In genomic region chr3:179398574-179399249, GRCh38 we compare ENCODE assay signal across 25 cellular contexts. TPM values are rescaled to one million over a fixed set of nuclear protein-coding genes. Genes with fewer than 3 reads are reported as not detected.
DNase-seq lines count a peak whose midpoint lies in the region; ATAC-seq, FAIRE-seq and TF ChIP-seq lines count a peak whose summit lies in the region.
"Had no signal": no experiment of that assay in that cellular context is flagged by ENCODE, and none has a peak within 500 bp of the region (broad histone marks: within the 10 kb centered on the region; RNA-seq: fewer than 3 reads in every experiment).

No MANE protein-coding gene starts in this region.

- TF ChIP-seq EP300 in SK-N-SH (IDR thresholded peaks at IDR 0.05; ENCODE audit: borderline replicate concordance in 1 of 2, low read depth in 1 of 2, low read length in 1 of 2) = no peak

- WGBS in SK-N-SH (ENCODE audit: low lambda C conversion rate) = 90% methylated on average over 3 of the region's 3 CpGs

- TF ChIP-seq CTCF in SK-N-SH (IDR thresholded peaks at IDR 0.05) (no peak), BE2C (IDR thresholded peaks at IDR 0.05; ENCODE audit: low read depth, low read length) (no peak)

- peak overlapping the region in 1 of 2 experiments; percentile 82; a peak in 2 of 4 replicates for H3K27ac ChIP-seq in SK-N-SH (ENCODE audit: low read depth in 2 of 2, low read length in 1 of 2)
- H3K27ac ChIP-seq: BLaER1, neural progenitor cell, sigmoid colon, SJCRH30, uterus, VCaP had no signal

- H3K9me3 ChIP-seq in SK-N-SH = no peaks in the 10 kb centered on the region
- no peaks in the 10 kb centered on the region for H3K9me3 ChIP-seq in BE2C
- H3K9me3 ChIP-seq: BLaER1, HAP-1, sigmoid colon, SJCRH30, uterus had no signal

- POLR2A ChIA-PET in SK-N-SH (lab: Yijun Ruan, JAX) = no interaction called here

- peaks cover 15% of the 10 kb centered on the region for H3F3A ChIP-seq in SK-N-SH (replicated peaks; ENCODE audit: insufficient read depth)

- no peaks in the 10 kb centered on the region for H4K20me1 ChIP-seq in SK-N-SH (ENCODE audit: insufficient read depth)
- H4K20me1 ChIP-seq: BLaER1 had no signal

- CTCF ChIA-PET in SK-N-SH (lab: Yijun Ruan, JAX) = interaction anchor here (0.8 kb wide), 1 partner anchor 29 kb away, joined by 3 read pairs; no protein-coding TSS in a partner anchor

- ATAC-seq in GM19395 (IDR thresholded peaks at IDR 0.05; ENCODE audit: unreplicated experiment) = no peak
- ATAC-seq: activated CD8-positive, alpha-beta memory T cell treated with anti-CD3 and anti-CD28 coated beads, Interleukin-2, amount 10 ng/mL, durations not matched to agents 7 days and 5 days; esophagus mucosa had no signal

- H3K36me3 ChIP-seq in SK-N-SH (replicated peaks in 1 of 2; ENCODE audit: control insufficient read depth in 1 of 2, insufficient read depth in 2 of 2, low read length in 1 of 2) = peaks cover 60 to 69% of the 10 kb centered on the region in 2 experiments
- peaks cover 16% of the 10 kb centered on the region for H3K36me3 ChIP-seq in BE2C
- H3K36me3 ChIP-seq: neural progenitor cell, uterus had no signal

- H3K4me3 ChIP-seq in SK-N-SH (ENCODE audit: low read depth in 2 of 2, low read length in 1 of 2) = 0 out of 4 replicates have a peak overlapping the region, but pooled peaks of 1 of the 2 experiments have one; percentile 32
- no peak overlapping the region for H3K4me3 ChIP-seq in BE2C (ENCODE audit: low read depth, low read length)
- H3K4me3 ChIP-seq: BLaER1, HAP-1, lung, neural progenitor cell, sigmoid colon, SJCRH30, uterus had no signal

- no peaks in the 10 kb centered on the region for H3K9me2 ChIP-seq in SK-N-SH

- H3K9ac ChIP-seq in SK-N-SH = peak overlapping the region; percentile 38; the same call in 1 of the 2 replicates
- H3K9ac ChIP-seq: BLaER1, neural progenitor cell had no signal

- no peak overlapping the region for H2AFZ ChIP-seq in SK-N-SH (ENCODE audit: low read depth)
- H2AFZ ChIP-seq: neural progenitor cell had no signal

- DNase-seq in EL (peak; percentile 25), SK-N-SH (no peak), fibroblast of gingiva (ENCODE audit: low read depth) (peak; percentile 6), RPMI8226 (no peak), BE2C (no peak), GM19239 (ENCODE audit: insufficient read length, low spot score) (no peak)
- DNase-seq: activated CD4-positive, alpha-beta T cell treated with anti-CD3 and anti-CD28 coated beads, Interleukin-2, amount 10 ng/mL, durations not matched to agents 7 days and 5 days; activated CD8-positive, alpha-beta memory T cell treated with anti-CD3 and anti-CD28 coated beads, Interleukin-2, amount 10 ng/mL, durations not matched to agents 7 days and 5 days; activated naive CD4-positive, alpha-beta T cell treated with anti-CD3 and anti-CD28 coated beads, Interleukin-2, amount 50 U/mL, for 16 hours; aorta; effector memory CD4-positive, alpha-beta T cell; Kasumi-1; NCI-H2029; NCI-H345; sigmoid colon; SJCRH30; T-helper 2 cell; uterus had no signal

- no peak for FAIRE-seq in GM19239 (lab: Jason Lieb, UNC)

- H3K79me2 ChIP-seq in SK-N-SH (ENCODE audit: insufficient read depth) = peaks cover 12% of the 10 kb centered on the region; the same call in 1 of the 2 replicates

- TF ChIP-seq RAD21 in SK-N-SH (IDR thresholded peaks at IDR 0.05; ENCODE audit: low read length) = no peak

- 0 out of 4 replicates have a peak, but pooled peaks cover 0 to 3% of the 10 kb centered on the region in 2 experiments for H3K4me1 ChIP-seq in SK-N-SH (ENCODE audit: control insufficient read depth in 1 of 2, insufficient read depth in 2 of 2, low read depth in 1 of 2, low read length in 1 of 2)
- no peaks in the 10 kb centered on the region for H3K4me1 ChIP-seq in BE2C
- H3K4me1 ChIP-seq: BLaER1, neural progenitor cell, sigmoid colon, SJCRH30, uterus had no signal

- H3K27me3 ChIP-seq in SK-N-SH (ENCODE audit: insufficient read depth) = no peaks in the 10 kb centered on the region
- no peaks in the 10 kb centered on the region for H3K27me3 ChIP-seq in BE2C
- H3K27me3 ChIP-seq: BLaER1, neural progenitor cell, sigmoid colon, SJCRH30, uterus had no signal

- 0 out of 2 replicates have a peak overlapping the region, but pooled peaks have one; percentile 33 for H3K4me2 ChIP-seq in SK-N-SH
- H3K4me2 ChIP-seq: BLaER1, neural progenitor cell had no signal

TF ChIP-seq in SK-N-SH, 30 proteins besides CTCF, POLR2A, EP300 and RAD21:
- TF ChIP-seq SIN3A (IDR thresholded peaks at IDR 0.05; ENCODE audit: borderline replicate concordance, low read depth, low read length) (no peak), MEF2A (IDR thresholded peaks at IDR 0.05; ENCODE audit: borderline replicate concordance, low read depth) (peak; percentile 59), FOSL2 (IDR thresholded peaks at IDR 0.05; ENCODE audit: borderline replicate concordance, low read depth) (0 out of 2 replicates have a peak, but pooled peaks have one; percentile 22)

RNA-seq across cellular contexts. Expression of gene MFN1, which starts 51.2 kb away (rescaled TPM):
- 15.7 and 27.2 TPM in 2 replicates for polyA plus RNA-seq in SK-N-SH (2012; rRNA removed)
- polyA plus RNA-seq in SK-N-SH (2012; cell fraction: cytosol; rRNA removed) = 25.4 and 32.5 TPM in 2 replicates
- polyA plus RNA-seq in SK-N-SH (2012; cell fraction: nucleus; rRNA removed) = 24.7 and 57.9 TPM in 2 replicates
- polyA plus RNA-seq in BE2C (2012; ENCODE audit: insufficient read depth, insufficient read length, low read depth) = 6.7 TPM

RNA-seq across cellular contexts. Expression of gene GNB4, which starts 52.6 kb away (rescaled TPM):
- 8.7 and 12.9 TPM in 2 replicates for polyA plus RNA-seq in SK-N-SH (2012; rRNA removed)
- 12.7 and 14.5 TPM in 2 replicates for polyA plus RNA-seq in SK-N-SH (2012; cell fraction: cytosol; rRNA removed)
- polyA plus RNA-seq in SK-N-SH (2012; cell fraction: nucleus; rRNA removed) = 4.5 and 6.5 TPM in 2 replicates
- 1.6 TPM for polyA plus RNA-seq in BE2C (2012; ENCODE audit: insufficient read depth, insufficient read length, low read depth)

Comparison
In these comparisons a context has a peak if more than half of its experiments do, and no peak if none do; other contexts are left out.
1. DNase-seq: peak in EL (single experiment) and fibroblast of gingiva (single experiment); none in SK-N-SH (single experiment), RPMI8226 (single experiment), BE2C (single experiment) and GM19239 (single experiment).